8 cellular contexts compared by ENCODE assay signal in the genomic region with DNA sequence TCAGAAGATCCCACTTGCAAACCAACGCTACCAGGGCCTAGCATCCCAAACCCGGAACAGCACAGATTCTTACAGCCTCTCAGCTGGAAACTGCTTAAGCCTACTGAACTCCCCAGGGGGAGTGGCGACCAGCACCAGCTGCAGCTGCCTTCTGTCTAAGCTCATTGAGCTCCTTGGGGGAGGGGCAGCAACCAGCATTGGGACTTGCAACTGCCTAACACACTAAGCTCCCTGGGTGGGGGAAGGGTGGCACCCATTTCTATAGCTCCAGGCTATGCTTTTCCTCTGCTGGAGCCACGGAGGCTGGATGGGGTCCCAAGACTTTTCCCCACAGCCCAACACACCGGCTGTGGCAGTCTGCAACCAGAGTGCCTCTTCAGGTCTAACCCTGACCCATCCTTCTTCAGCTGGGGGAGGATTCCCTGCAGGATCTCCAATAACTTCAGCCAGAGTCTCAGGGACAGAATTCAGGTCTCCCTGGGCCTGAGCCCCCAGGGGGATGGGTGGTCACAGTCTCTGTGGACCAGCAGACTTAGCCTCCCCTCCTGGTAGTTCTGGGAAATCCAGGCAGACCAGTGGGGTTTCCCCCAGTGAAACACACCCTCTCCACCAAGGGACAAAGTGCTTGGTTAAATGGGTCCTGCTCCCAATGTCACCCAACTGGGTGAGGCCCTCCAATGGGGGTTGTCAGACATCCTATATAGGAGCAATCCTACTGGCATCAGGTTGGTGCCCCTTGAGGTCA. TPM values are rescaled to one million over a fixed set of nuclear protein-coding genes. Genes with fewer than 3 reads are reported as not detected.
DNase-seq lines count a peak whose midpoint lies in the region; ATAC-seq, FAIRE-seq and TF ChIP-seq lines count a peak whose summit lies in the region.

No MANE protein-coding gene starts in this region.

- POLR2A ChIA-PET in HepG2 (lab: Yijun Ruan, JAX) = no interaction called here

- 0% methylated on average over 3 of the region's 5 CpGs for WGBS in HepG2 (ENCODE audit: low lambda C conversion rate)
- WGBS in GM23248 (ENCODE audit: low coverage in 1 of 2, low lambda C conversion rate in 2 of 2, missing lambda C conversion rate in 2 of 2), 2 experiments = 42 to 43% methylated on average over 5 of the region's 5 CpGs

- H3K36me3 ChIP-seq in OCI-LY1 (ENCODE audit: insufficient read depth, low read length) = no peaks in the 10 kb centered on the region
- H3K36me3 ChIP-seq in HepG2 (replicated peaks in 1 of 2; ENCODE audit: control insufficient read depth in 1 of 2, insufficient read depth in 2 of 2, low read length in 2 of 2) = no peaks in the 10 kb centered on the region
- no peaks in the 10 kb centered on the region for H3K36me3 ChIP-seq in GM23248 (ENCODE audit: low read depth)

- TF ChIP-seq EP300 in HepG2 (IDR thresholded peaks at IDR 0.05; ENCODE audit: low read depth in 2 of 2, low read length in 2 of 2) = no peak
- no peak for TF ChIP-seq EP300 in HepG2 (CRISPR knock-in tag; IDR thresholded peaks at IDR 0.05; ENCODE audit: borderline replicate concordance)

- H3K9me2 ChIP-seq in OCI-LY1 (ENCODE audit: low read depth, low read length) (no peaks in the 10 kb centered on the region), GM23248 (ENCODE audit: insufficient read depth) (no peaks in the 10 kb centered on the region)

- H4K20me1 ChIP-seq in OCI-LY1 (ENCODE audit: insufficient read depth, low read length) = no peaks in the 10 kb centered on the region
- H4K20me1 ChIP-seq in HepG2 (ENCODE audit: insufficient read depth, low read length) = no peaks in the 10 kb centered on the region
- H4K20me1 ChIP-seq in GM23248 (ENCODE audit: insufficient read depth) = no peaks in the 10 kb centered on the region

- DNase-seq in DMS 273 treated with DMSO at 0.1 percent for 48 hours (lab: John Stamatoyannopoulos, UW) (peak; percentile 61), retina (peak; percentile 60), HepG2 (ENCODE audit: low spot score) (no peak), GM23248 (no peak), EL (no peak)

- H3K79me2 ChIP-seq in OCI-LY1 (ENCODE audit: insufficient read depth, low read length) = no peaks in the 10 kb centered on the region
- no peaks in the 10 kb centered on the region for H3K79me2 ChIP-seq in HepG2 (ENCODE audit: insufficient read depth, low read length)
- no peaks in the 10 kb centered on the region for H3K79me2 ChIP-seq in GM23248 (ENCODE audit: insufficient read depth)

- H3K9me3 ChIP-seq in OCI-LY1 (ENCODE audit: low read length) = no peaks in the 10 kb centered on the region
- H3K9me3 ChIP-seq in HepG2 (ENCODE audit: low read length) = no peaks in the 10 kb centered on the region
- no peaks in the 10 kb centered on the region for H3K9me3 ChIP-seq in GM23248 (ENCODE audit: low read depth)

- H3K27ac ChIP-seq in OCI-LY1 (ENCODE audit: low read depth, low read length, poor library complexity, severe bottlenecking) (peak overlapping the region; percentile 85), HepG2 (ENCODE audit: extremely low read length, insufficient read depth, low read length) (no peak overlapping the region), GM23248 (no peak overlapping the region)

- no peak overlapping the region for H2AFZ ChIP-seq in OCI-LY1 (ENCODE audit: low read length)
- H2AFZ ChIP-seq in HepG2 (ENCODE audit: low read length) = no peak overlapping the region
- no peak overlapping the region for H2AFZ ChIP-seq in GM23248

- TF ChIP-seq CTCF in OCI-LY1 (IDR thresholded peaks at IDR 0.05; ENCODE audit: low read length) (0 out of 2 replicates have a peak, but pooled peaks have one; percentile 12), HepG2 (CRISPR knock-in tag; IDR thresholded peaks at IDR 0.05) (no peak)

- H3K4me3 ChIP-seq in OCI-LY1 (ENCODE audit: low read depth, low read length, poor library complexity, severe bottlenecking) = peak overlapping the region; percentile 32
- no peak overlapping the region for H3K4me3 ChIP-seq in HepG2 (replicated peaks in 1 of 3; ENCODE audit: insufficient read depth in 1 of 3, low read depth in 2 of 3, low read length in 3 of 3)
- no peak overlapping the region for H3K4me3 ChIP-seq in GM23248

- no peaks in the 10 kb centered on the region for H3F3A ChIP-seq in OCI-LY1 (ENCODE audit: insufficient read depth, low read length)
- H3F3A ChIP-seq in GM23248 (ENCODE audit: insufficient read depth) = no peaks in the 10 kb centered on the region

- in situ Hi-C loops in HepG2 (cut with HindIII; ENCODE audit: extremely low pct_ligation_motif_present, low pct_unique_long_range_greater_than_20kb) (no loop called here), GM23248 (cut with MboI) (no loop called here)

- peaks cover 53% of the 10 kb centered on the region for H3K4me1 ChIP-seq in OCI-LY1 (ENCODE audit: insufficient read depth, low read length, severe bottlenecking)
- H3K4me1 ChIP-seq in HepG2 (ENCODE audit: insufficient read depth, low read length) = no peaks in the 10 kb centered on the region
- H3K4me1 ChIP-seq in GM23248 (ENCODE audit: insufficient read depth) = no peaks in the 10 kb centered on the region

- H3K27me3 ChIP-seq in OCI-LY1 (ENCODE audit: insufficient read depth, low read length) (no peaks in the 10 kb centered on the region), HepG2 (ENCODE audit: control insufficient read depth in 1 of 2, insufficient read depth in 2 of 2, low read length in 2 of 2) (no peaks in the 10 kb centered on the region), GM23248 (replicated peaks; ENCODE audit: insufficient read depth) (no peaks in the 10 kb centered on the region)

- intact Hi-C loops in HepG2 (cut with micrococcal nuclease; ENCODE audit: unreplicated experiment) = no loop called here

- BruUV-seq in HepG2 (replicated peaks; lab: Mats Ljungman, UMichigan) = no TSS peak

- H3K4me2 ChIP-seq in OCI-LY1 (ENCODE audit: low read length) (peak overlapping the region; percentile 59), HepG2 (ENCODE audit: low read depth, low read length) (no peak overlapping the region), GM23248 (ENCODE audit: unreplicated experiment) (no peak overlapping the region)

- no peak for TF ChIP-seq POLR2A in HepG2 (IDR thresholded peaks at IDR 0.05; ENCODE audit: insufficient read depth in 1 of 2, low read depth in 2 of 2, low read length in 2 of 2)

- no peak for TF ChIP-seq RAD21 in HepG2 (CRISPR knock-in tag; IDR thresholded peaks at IDR 0.05)

- no peak for FAIRE-seq in HepG2 (lab: Jason Lieb, UNC)

- H3K9ac ChIP-seq in OCI-LY1 (ENCODE audit: low read length) = peak overlapping the region; percentile 59
- no peak overlapping the region for H3K9ac ChIP-seq in HepG2 (ENCODE audit: insufficient read depth, low read depth, low read length)
- no peak overlapping the region for H3K9ac ChIP-seq in GM23248

- CTCF ChIA-PET in HepG2 (lab: Yijun Ruan, JAX; ENCODE audit: low intra/inter-chr PET ratio, low total read pairs) = no interaction called here

- ATAC-seq in GM21367 (IDR thresholded peaks at IDR 0.05; ENCODE audit: unreplicated experiment) = peak; percentile 98
- ATAC-seq in HG03521 (IDR thresholded peaks at IDR 0.05; ENCODE audit: unreplicated experiment) = peak; percentile 92
- no peak for ATAC-seq in HepG2

TF ChIP-seq in HepG2, 621 proteins besides CTCF, POLR2A, EP300 and RAD21:
- TF ChIP-seq ZMYM2 (CRISPR knock-in tag; IDR thresholded peaks at IDR 0.05) = no peak
- no peak for TF ChIP-seq NKX3-1 (CRISPR knock-in tag; IDR thresholded peaks at IDR 0.05)
- no peak for TF ChIP-seq ZNF780A (CRISPR knock-in tag; IDR thresholded peaks at IDR 0.05)
- no peak for TF ChIP-seq SNRNP70 (IDR thresholded peaks at IDR 0.05; ENCODE audit: low read depth, low read length)
- no peak for TF ChIP-seq ZEB1 (IDR thresholded peaks at IDR 0.05; ENCODE audit: insufficient replicate concordance, low read depth)
- no peak for TF ChIP-seq ZNF841 (CRISPR knock-in tag; IDR thresholded peaks at IDR 0.05; ENCODE audit: borderline replicate concordance)
- TF ChIP-seq ZNF543 (CRISPR knock-in tag; IDR thresholded peaks at IDR 0.05) = no peak

RNA-seq across cellular contexts. Expression of gene ITGA4, which starts 45.9 kb away (rescaled TPM):
- total RNA-seq in HepG2 (2016; rRNA removed; fragmentation: Illumina TruSeq; extraction: Trizol) = not detected in 2 replicates
- not detected in 2 replicates for total RNA-seq in HepG2 (2016; cell fraction: cytosol; rRNA removed; fragmentation: Illumina TruSeq; extraction: Trizol; ENCODE audit: low read depth)
- not detected in 2 replicates for total RNA-seq in HepG2 (2016; cell fraction: insoluble cytoplasmic fraction; rRNA removed; fragmentation: Illumina TruSeq; extraction: Trizol)
- not detected in 2 replicates for total RNA-seq in HepG2 (2016; cell fraction: membrane; rRNA removed; fragmentation: Illumina TruSeq; extraction: Trizol)
- total RNA-seq in HepG2 (2016; cell fraction: nucleus; rRNA removed; fragmentation: Illumina TruSeq; extraction: Trizol) = not detected in 2 replicates
- polyA plus RNA-seq in HepG2 (2011; rRNA removed) (not detected in 2 replicates), GM23248 (2016; fragmentation: Nextera tagmentation; extraction: Ambion mirVana) (25.9 and 26.3 TPM in 2 replicates)
- not detected in 2 replicates for polyA plus RNA-seq in HepG2 (2011; cell fraction: cytosol; rRNA removed)
- polyA plus RNA-seq in HepG2 (2011; cell fraction: nucleus; rRNA removed) = not detected in 2 replicates
- polyA plus RNA-seq in HepG2 (2012) = not detected in 2 replicates
- not detected in 2 replicates for polyA plus RNA-seq in HepG2 (2016; cell fraction: cytosol; fragmentation: Illumina TruSeq; extraction: Trizol; ENCODE audit: low read depth)
- polyA plus RNA-seq in HepG2 (2016; cell fraction: insoluble cytoplasmic fraction; fragmentation: Illumina TruSeq; extraction: Trizol; ENCODE audit: low read depth) = not detected in 2 replicates
- polyA plus RNA-seq in HepG2 (2016; cell fraction: membrane; fragmentation: Illumina TruSeq; extraction: Trizol; ENCODE audit: low read depth) = not detected in 2 replicates
- not detected in 2 replicates for polyA plus RNA-seq in HepG2 (2016; cell fraction: nucleus; fragmentation: Illumina TruSeq; extraction: Trizol; ENCODE audit: insufficient read depth, low read depth)
- not detected in 2 replicates for polyA minus RNA-seq in HepG2 (2011; rRNA and poly(A)+ RNA removed; ENCODE audit: low replicate concordance)
- not detected in 2 replicates for polyA minus RNA-seq in HepG2 (2011; cell fraction: cytosol; rRNA and poly(A)+ RNA removed)
- not detected in 2 replicates for polyA minus RNA-seq in HepG2 (2011; cell fraction: nucleus; rRNA and poly(A)+ RNA removed)
- total RNA-seq in GM23248 (2014; rRNA removed; shearing (Covaris generic)) = 33.3 and 40.0 TPM in 2 replicates

Comparison
In these comparisons a context has a peak if more than half of its experiments do, and no peak if none do; other contexts are left out.
1. DNase-seq: peak in DMS 273 treated with DMSO at 0.1 percent for 48 hours (single experiment) and retina (single experiment); none in HepG2 (single experiment), GM23248 (single experiment) and EL (single experiment).
2. RNA of gene ITGA4, which starts 45.9 kb away (total RNA-seq): 33.3 to 40.0 TPM in GM23248; not detected in HepG2; every median in the first group is over 10 times any median in the second.